In genomic region chr7:6403907-6404306, GRCh38 we compare ENCODE assay signal across 17 cellular contexts. TPM values are rescaled to one million over a fixed set of nuclear protein-coding genes. Genes with fewer than 3 reads are reported as not detected.
A peak's percentile ranks its signal among the peaks of the same experiment; 100 is the strongest.
DNase-seq lines count a peak whose midpoint lies in the region; ATAC-seq, FAIRE-seq and TF ChIP-seq lines count a peak whose summit lies in the region.
"Had no signal": no experiment of that assay in that cellular context is flagged by ENCODE, and none has a peak within 500 bp of the region (broad histone marks: within the 10 kb centered on the region; RNA-seq: fewer than 3 reads in every experiment).

No MANE protein-coding gene starts in this region.

- peaks cover 19% of the 10 kb centered on the region for H3K36me3 ChIP-seq in colonic mucosa

- TF ChIP-seq CTCF in brain (conservative IDR thresholded peaks at IDR 0.05) (no peak), colonic mucosa (IDR thresholded peaks at IDR 0.05) (no peak)

- no peak for DNase-seq in activated naive CD4-positive, alpha-beta T cell treated with anti-CD3 and anti-CD28 coated beads, Interleukin-2, amount 50 U/mL, for 72 hours (ENCODE audit: low spot score in 2 of 2)
- no peak for DNase-seq in activated naive CD4-positive, alpha-beta T cell treated with Interleukin-2 at 50 U/mL for 16 hours
- no peak for DNase-seq in memory B cell (ENCODE audit: low spot score in 2 of 2)
- DNase-seq in urothelium cell line (ENCODE audit: low spot score), result no peak
- no peak for DNase-seq in colonic mucosa
- no peak for DNase-seq in kidney tubule cell (ENCODE audit: low spot score)
- DNase-seq: activated CD4-positive, alpha-beta T cell treated with anti-CD3 and anti-CD28 coated beads, Interleukin-2, amount 10 ng/mL, durations not matched to agents 7 days and 5 days; central memory CD4-positive, alpha-beta T cell; DMS 273 treated with DMSO at 0.1 percent for 48 hours; HCEC 1CT; hippocampal formation; NCI-H2029; sigmoid colon; stimulated activated naive CD4-positive, alpha-beta T cell treated with Interleukin-2 at 50 U/mL for 16 hours had no signal

- no peaks in the 10 kb centered on the region for H3K9me3 ChIP-seq in colonic mucosa
- H3K9me3 ChIP-seq: esophagus muscularis mucosa, sigmoid colon had no signal

- H3K4me3 Mint-ChIP-seq in brain (no peak overlapping the region), memory B cell (no peak overlapping the region)
- H3K4me3 Mint-ChIP-seq: activated CD4-positive, alpha-beta T cell treated with anti-CD3 and anti-CD28 coated beads, Interleukin-2, amount 10 ng/mL, durations not matched to agents 7 days and 5 days had no signal

- peak in 1 of 2 donors; percentile 20 for ATAC-seq in activated naive CD4-positive, alpha-beta T cell treated with anti-CD3 and anti-CD28 coated beads, Interleukin-2, amount 50 U/mL, for 72 hours
- ATAC-seq in memory B cell (ENCODE audit: low read depth) (no peak), GM18520 (IDR thresholded peaks at IDR 0.05; ENCODE audit: unreplicated experiment) (no peak)

- intact Hi-C loops in colonic mucosa (cut with DNase I), result no loop called here

- H3K4me1 ChIP-seq in colonic mucosa, result no peaks in the 10 kb centered on the region

- peaks cover 10 to 28% of the 10 kb centered on the region in 2 donors for H3K36me3 Mint-ChIP-seq in activated naive CD4-positive, alpha-beta T cell treated with anti-CD3 and anti-CD28 coated beads, Interleukin-2, amount 50 U/mL, for 72 hours
- H3K36me3 Mint-ChIP-seq in brain (peaks cover 76% of the 10 kb centered on the region), memory B cell (peaks cover 33% of the 10 kb centered on the region)

- no peaks in the 10 kb centered on the region for H3K9me3 Mint-ChIP-seq in activated naive CD4-positive, alpha-beta T cell treated with anti-CD3 and anti-CD28 coated beads, Interleukin-2, amount 50 U/mL, for 72 hours
- H3K9me3 Mint-ChIP-seq in brain (no peaks in the 10 kb centered on the region), memory B cell (no peaks in the 10 kb centered on the region)
- H3K9me3 Mint-ChIP-seq: activated CD4-positive, alpha-beta T cell treated with anti-CD3 and anti-CD28 coated beads, Interleukin-2, amount 10 ng/mL, durations not matched to agents 7 days and 5 days had no signal

- peak overlapping the region; percentile 54 to 55 for H3K27ac Mint-ChIP-seq in activated naive CD4-positive, alpha-beta T cell treated with anti-CD3 and anti-CD28 coated beads, Interleukin-2, amount 50 U/mL, for 72 hours
- H3K27ac Mint-ChIP-seq in brain (peak overlapping the region in 3 of 5 experiments; percentile 12 to 85 (median 59)), memory B cell (peak overlapping the region; percentile 29)
- H3K27ac Mint-ChIP-seq: activated CD4-positive, alpha-beta T cell treated with anti-CD3 and anti-CD28 coated beads, Interleukin-2, amount 10 ng/mL, durations not matched to agents 7 days and 5 days had no signal

- no peak overlapping the region for H3K27ac ChIP-seq in colonic mucosa
- H3K27ac ChIP-seq: esophagus muscularis mucosa, sigmoid colon had no signal

- peaks cover 3% of the 10 kb centered on the region for H3K4me1 Mint-ChIP-seq in brain
- no peaks in the 10 kb centered on the region for H3K4me1 Mint-ChIP-seq in memory B cell

- peaks cover 3% of the 10 kb centered on the region for H3K27me3 Mint-ChIP-seq in brain
- H3K27me3 Mint-ChIP-seq in memory B cell, result no peaks in the 10 kb centered on the region
- H3K27me3 Mint-ChIP-seq: activated CD4-positive, alpha-beta T cell treated with anti-CD3 and anti-CD28 coated beads, Interleukin-2, amount 10 ng/mL, durations not matched to agents 7 days and 5 days had no signal

- FAIRE-seq in urothelium cell line (lab: Jason Lieb, UNC), result peak; percentile 75

- no peaks in the 10 kb centered on the region for H3K27me3 ChIP-seq in colonic mucosa
- H3K27me3 ChIP-seq: esophagus muscularis mucosa, sigmoid colon had no signal

- H3K9ac ChIP-seq in colonic mucosa (ENCODE audit: low read depth in 2 of 2, low read length in 2 of 2), result no peak overlapping the region

- H3K4me3 ChIP-seq in colonic mucosa, result no peak overlapping the region
- H3K4me3 ChIP-seq: esophagus muscularis mucosa, sigmoid colon had no signal

RNA-seq across cellular contexts. Expression of gene RAC1, which starts 29.6 kb away (rescaled TPM):
- 100 to 1,000 TPM; 118 to 183 TPM for total RNA-seq in activated naive CD4-positive, alpha-beta T cell treated with anti-CD3 and anti-CD28 coated beads, Interleukin-2, amount 50 U/mL, for 72 hours
- 328 TPM for polyA plus RNA-seq in brain (ENCODE audit: insufficient read depth, low read depth, low replicate concordance)
- total RNA-seq in colonic mucosa, result 100 to 1,000 TPM; 384 to 417 TPM

RNA-seq across cellular contexts. Expression of gene DAGLB, which starts 43.8 kb away (rescaled TPM):
- 10 to 100 TPM; 19.1 to 20.7 TPM for total RNA-seq in activated naive CD4-positive, alpha-beta T cell treated with anti-CD3 and anti-CD28 coated beads, Interleukin-2, amount 50 U/mL, for 72 hours
- 17.5 TPM for polyA plus RNA-seq in brain (ENCODE audit: insufficient read depth, low read depth, low replicate concordance)
- 10 to 100 TPM; 15.6 to 26.5 TPM for total RNA-seq in colonic mucosa

RNA-seq across cellular contexts. Expression of gene FAM220A, which starts 55.1 kb away (rescaled TPM):
- 10 to 100 TPM in 1 of 2 donors, 1 to 10 TPM in 1; 6.6 to 12.4 TPM for total RNA-seq in activated naive CD4-positive, alpha-beta T cell treated with anti-CD3 and anti-CD28 coated beads, Interleukin-2, amount 50 U/mL, for 72 hours
- 19.6 TPM for polyA plus RNA-seq in brain (ENCODE audit: insufficient read depth, low read depth, low replicate concordance)
- total RNA-seq in colonic mucosa, result 10 to 100 TPM in 1 of 2 donors, 1 to 10 TPM in 1; 9.3 to 15.7 TPM
